Comparison of ENCODE assay signal across 10 cellular contexts in the genomic region with DNA sequence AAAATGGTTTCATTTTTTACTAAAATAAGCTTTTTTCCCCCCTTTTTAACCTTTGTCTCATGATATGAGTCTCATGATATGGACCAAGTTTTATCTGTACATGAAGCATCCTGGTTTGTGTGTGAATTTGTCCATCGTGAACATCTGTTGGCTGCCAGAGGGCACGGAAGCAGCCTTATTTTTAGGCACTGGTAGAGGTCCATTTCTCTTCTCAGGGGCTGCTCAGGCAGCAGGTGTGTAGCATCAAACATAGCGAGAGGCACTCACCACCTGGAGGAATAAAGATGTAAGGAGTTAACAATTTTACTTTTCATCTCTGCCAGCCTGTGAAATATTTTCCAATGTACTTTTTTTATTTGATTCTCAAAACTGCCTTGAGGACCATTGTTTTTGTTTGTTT.
A peak's percentile ranks its signal among the peaks of the same experiment; 100 is the strongest.
DNase-seq lines count a peak whose midpoint lies in the region; ATAC-seq and TF ChIP-seq lines count a peak whose summit lies in the region.
"Had no signal": no experiment of that assay in that cellular context is flagged by ENCODE, and none has a peak within 500 bp of the region (broad histone marks: within the 10 kb centered on the region; RNA-seq: fewer than 3 reads in every experiment).

No MANE protein-coding gene starts in this region.

- no peaks in the 10 kb centered on the region for H3K27me3 ChIP-seq in mesenchymal stem cell (ENCODE audit: control insufficient read depth in 1 of 2, insufficient read depth in 1 of 2, low read length in 2 of 2)
- H3K27me3 ChIP-seq: esophagus squamous epithelium had no signal

- H2AK5ac ChIP-seq in mesenchymal stem cell (ENCODE audit: low read length, severe bottlenecking): no peak overlapping the region

- H3K27ac ChIP-seq in mesenchymal stem cell (ENCODE audit: low read length, poor library complexity, severe bottlenecking): no peak overlapping the region
- H3K27ac ChIP-seq: esophagus squamous epithelium had no signal

- H3K9ac ChIP-seq in mesenchymal stem cell (ENCODE audit: low read length): peak overlapping the region; percentile 43

- H3K4ac ChIP-seq in mesenchymal stem cell (ENCODE audit: low read depth in 1 of 2, low read length in 2 of 2): no peak overlapping the region

- no peak overlapping the region for H3K23ac ChIP-seq in mesenchymal stem cell (ENCODE audit: low read length in 2 of 2)

- H3K4me3 ChIP-seq in mesenchymal stem cell (ENCODE audit: insufficient read depth in 1 of 2, low read depth in 1 of 2, low read length in 2 of 2): peak overlapping the region in 1 of 2 experiments; percentile 57
- H3K4me3 ChIP-seq: esophagus squamous epithelium had no signal

- H4K91ac ChIP-seq in mesenchymal stem cell (ENCODE audit: low read length): no peak overlapping the region

- 93% methylated on average over 2 of the region's 3 CpGs for WGBS in mesenchymal stem cell

- no peak overlapping the region for H2BK120ac ChIP-seq in mesenchymal stem cell (ENCODE audit: low read depth, low read length)

- H4K8ac ChIP-seq in mesenchymal stem cell (ENCODE audit: low read length): no peak overlapping the region

- H2BK12ac ChIP-seq in mesenchymal stem cell (ENCODE audit: low read length in 2 of 2): no peak overlapping the region

- peaks cover 0 to 3% of the 10 kb centered on the region in 2 experiments for H3K36me3 ChIP-seq in mesenchymal stem cell (ENCODE audit: control insufficient read depth in 1 of 2, insufficient read depth in 2 of 2, low read depth in 1 of 2, low read length in 2 of 2)
- H3K36me3 ChIP-seq: esophagus squamous epithelium had no signal

- no peak overlapping the region for H3K4me2 ChIP-seq in mesenchymal stem cell (ENCODE audit: low read length, poor library complexity, severe bottlenecking)

- H2BK15ac ChIP-seq in mesenchymal stem cell (ENCODE audit: low read depth, poor library complexity, severe bottlenecking): no peak overlapping the region

- TF ChIP-seq POLR2A in GM18505 (IDR thresholded peaks at IDR 0.05; ENCODE audit: borderline replicate concordance, extremely low read depth, insufficient read depth, insufficient read length): no peak

- no peak overlapping the region for H3K14ac ChIP-seq in mesenchymal stem cell (ENCODE audit: low read length in 2 of 2)

- H3K18ac ChIP-seq in mesenchymal stem cell (ENCODE audit: low read depth in 1 of 2, low read length in 2 of 2): no peak overlapping the region

- H3K4me1 ChIP-seq in mesenchymal stem cell (ENCODE audit: control insufficient read depth, insufficient read depth, low read depth, low read length): no peaks in the 10 kb centered on the region
- H3K4me1 ChIP-seq: esophagus squamous epithelium had no signal

- no peak overlapping the region for H2AFZ ChIP-seq in mesenchymal stem cell (ENCODE audit: low read depth, low read length)

- ATAC-seq in GM18505 (IDR thresholded peaks at IDR 0.05; ENCODE audit: unreplicated experiment): peak; percentile 68
- ATAC-seq in GM21367 (IDR thresholded peaks at IDR 0.05; ENCODE audit: unreplicated experiment): peak; percentile 54
- ATAC-seq in HG03280 (IDR thresholded peaks at IDR 0.05; ENCODE audit: unreplicated experiment): peak; percentile 63

- no peak overlapping the region for H2BK5ac ChIP-seq in mesenchymal stem cell (ENCODE audit: low read depth, low read length, poor library complexity, severe bottlenecking)

- H3K79me1 ChIP-seq in mesenchymal stem cell (replicated peaks; ENCODE audit: low read length, poor library complexity, severe bottlenecking): peaks cover 4% of the 10 kb centered on the region

- no peaks in the 10 kb centered on the region for H3K9me3 ChIP-seq in mesenchymal stem cell (ENCODE audit: control insufficient read depth, low read length)
- H3K9me3 ChIP-seq: esophagus squamous epithelium had no signal

- DNase-seq in mesenchymal stem cell: no peak
- no peak for DNase-seq in UCSD-AML1 (lab: John Stamatoyannopoulos, UW; ENCODE audit: unreplicated experiment)
- no peak for DNase-seq in GM19240 (ENCODE audit: insufficient read length, low spot score)
- no peak for DNase-seq in stimulated activated CD4-positive, alpha-beta T cell treated with anti-CD3 and anti-CD28 coated beads, Interleukin-2, amount 100 ng/mL, for 24 hours
- no peak for DNase-seq in stimulated activated CD4-positive, alpha-beta T cell treated with anti-CD3 and anti-CD28 coated beads, Interleukin-4, amount 100 ng/mL, for 1 hour
- DNase-seq: activated naive CD4-positive, alpha-beta T cell treated with anti-CD3 and anti-CD28 coated beads, Interleukin-2, amount 50 U/mL, for 16 hours; esophagus squamous epithelium had no signal
